In the genomic region with DNA sequence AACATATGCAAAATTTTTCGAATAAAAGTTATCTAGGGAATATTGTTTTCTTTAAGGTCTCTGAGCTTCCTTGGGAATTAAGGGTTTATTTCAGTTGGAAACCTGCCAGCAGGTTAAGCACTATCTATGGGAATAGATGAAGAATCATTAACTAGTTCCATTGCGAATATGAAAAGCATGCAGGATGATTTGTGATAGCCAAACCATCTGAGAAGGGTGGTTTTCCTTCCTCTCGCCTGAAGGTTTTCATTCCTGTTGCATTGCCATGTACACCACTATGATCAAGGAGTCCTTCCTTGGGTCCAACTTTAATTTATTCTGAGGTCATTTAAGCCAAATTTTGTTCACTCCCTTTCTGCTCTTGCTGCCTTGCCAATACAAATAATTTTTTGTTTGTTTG, we compare ENCODE assay signal across 18 cellular contexts.
A peak's percentile ranks its signal among the peaks of the same experiment; 100 is the strongest.
DNase-seq lines count a peak whose midpoint lies in the region; ATAC-seq, FAIRE-seq and TF ChIP-seq lines count a peak whose summit lies in the region.
"Had no signal": no experiment of that assay in that cellular context is flagged by ENCODE, and none has a peak within 500 bp of the region (broad histone marks: within the 10 kb centered on the region; RNA-seq: fewer than 3 reads in every experiment).

No MANE protein-coding gene starts in this region.

- H3K27me3 Mint-ChIP-seq in stimulated activated memory B cell treated with anti-CD40 and anti-IgM and Interleukin-4, amounts not matched to agents 10 μg/mL and 1 μg/mL and 100 μg/mL, for 72 hours = no peaks in the 10 kb centered on the region
- H3K27me3 Mint-ChIP-seq: CD4-positive, alpha-beta memory T cell had no signal

- no peak for TF ChIP-seq RAD21 in K562 (CRISPR knock-in tag; conservative IDR thresholded peaks at IDR 0.05 in 1 of 2, IDR thresholded peaks at IDR 0.05 in 1 of 2)

- no peak for DNase-seq in K562 (ENCODE audit: extremely low read depth in 1 of 4, low spot score in 3 of 4)
- peak; percentile 82 for DNase-seq in kidney glomerular epithelial cell (lab: John Stamatoyannopoulos, UW)
- DNase-seq in small intestine = peak; percentile 40
- no peak for DNase-seq in GDM1 (lab: John Stamatoyannopoulos, UW)
- no peak for DNase-seq in NCI-H187 (lab: John Stamatoyannopoulos, UW)
- DNase-seq: BE2C; CD4-positive, alpha-beta memory T cell; DMS153; DMS79 treated with DMSO at 0.1 percent for 48 hours; EL; GF-D8; HCEC 1CT had no signal

- H3K9me3 ChIP-seq in HEK293 (ENCODE audit: control insufficient read depth, insufficient read depth, low read depth, low read length) = no peaks in the 10 kb centered on the region
- H3K9me3 ChIP-seq in K562 (replicated peaks; ENCODE audit: control insufficient read depth, insufficient read depth, low read depth, low read length) = no peaks in the 10 kb centered on the region
- no peaks in the 10 kb centered on the region for H3K9me3 ChIP-seq in small intestine (ENCODE audit: control insufficient read depth, low read depth)
- H3K9me3 ChIP-seq: A549, BE2C had no signal

- POLR2A ChIA-PET in HEK293 (lab: Yijun Ruan, JAX) (no interaction called here), K562 (lab: Yijun Ruan, JAX) (interaction anchor here (0.6 to 1.8 kb wide), 6 partner anchors 10 to 1270 kb away, joined by 3 to 4 read pairs (median 4); no protein-coding TSS in a partner anchor)

- peaks cover 7% of the 10 kb centered on the region for H3K9me3 Mint-ChIP-seq in stimulated activated memory B cell treated with anti-CD40 and anti-IgM and Interleukin-4, amounts not matched to agents 10 μg/mL and 1 μg/mL and 100 μg/mL, for 72 hours

- no peaks in the 10 kb centered on the region for H3K36me3 Mint-ChIP-seq in stimulated activated memory B cell treated with anti-CD40 and anti-IgM and Interleukin-4, amounts not matched to agents 10 μg/mL and 1 μg/mL and 100 μg/mL, for 72 hours
- H3K36me3 Mint-ChIP-seq: CD4-positive, alpha-beta memory T cell had no signal

- peaks cover 8% of the 10 kb centered on the region for H3K4me1 ChIP-seq in HEK293 (ENCODE audit: control insufficient read depth, insufficient read depth, low read length)
- H3K4me1 ChIP-seq in K562 (replicated peaks in 1 of 2; ENCODE audit: control insufficient read depth in 2 of 2, insufficient read depth in 2 of 2, low read length in 2 of 2) = peaks cover 0 to 4% of the 10 kb centered on the region in 2 experiments; a peak in 1 of 5 replicates
- H3K4me1 ChIP-seq in small intestine (ENCODE audit: control insufficient read depth in 2 of 2, insufficient read depth in 1 of 2, low read depth in 1 of 2, low read length in 1 of 2) = no peaks in the 10 kb centered on the region
- H3K4me1 ChIP-seq: A549 had no signal

- H3K36me3 ChIP-seq in HEK293 (ENCODE audit: control insufficient read depth in 2 of 2, insufficient read depth in 1 of 2, low read length in 2 of 2) (no peaks in the 10 kb centered on the region), K562 (ENCODE audit: control insufficient read depth, insufficient read depth, low read length) (no peaks in the 10 kb centered on the region), small intestine (ENCODE audit: control insufficient read depth in 2 of 2, insufficient read depth in 2 of 2, low read length in 2 of 2) (no peaks in the 10 kb centered on the region)
- H3K36me3 ChIP-seq: BE2C had no signal

- H3K4me3 ChIP-seq in HEK293 (ENCODE audit: low read depth, low read length) (no peak overlapping the region), K562 (no peak overlapping the region), small intestine (ENCODE audit: low read depth in 1 of 2, low read length in 2 of 2) (no peak overlapping the region)
- H3K4me3 ChIP-seq: A549 had no signal

- H3K4me3 Mint-ChIP-seq in stimulated activated memory B cell treated with anti-CD40 and anti-IgM and Interleukin-4, amounts not matched to agents 10 μg/mL and 1 μg/mL and 100 μg/mL, for 72 hours = no peak overlapping the region
- H3K4me3 Mint-ChIP-seq: CD4-positive, alpha-beta memory T cell had no signal

- H3K79me2 ChIP-seq in K562 (ENCODE audit: control insufficient read depth, insufficient read depth, low read length) = no peaks in the 10 kb centered on the region

- no peak for TF ChIP-seq EP300 in K562 (IDR thresholded peaks at IDR 0.05; ENCODE audit: low read length)

- FAIRE-seq in K562 (lab: Jason Lieb, UNC) = no peak
- no peak for FAIRE-seq in small intestine (lab: Jason Lieb, UNC)
- FAIRE-seq: A549, D721Med had no signal

- H3K4me1 Mint-ChIP-seq in stimulated activated memory B cell treated with anti-CD40 and anti-IgM and Interleukin-4, amounts not matched to agents 10 μg/mL and 1 μg/mL and 100 μg/mL, for 72 hours = no peaks in the 10 kb centered on the region
- H3K4me1 Mint-ChIP-seq: CD4-positive, alpha-beta memory T cell had no signal

- no peaks in the 10 kb centered on the region; the same call in 1 of the 2 replicates for H4K20me1 ChIP-seq in K562 (replicated peaks; ENCODE audit: control insufficient read depth, insufficient read depth, low read length)

- H3K27ac ChIP-seq in HEK293 (ENCODE audit: extremely low read depth, low read depth, low read length) (no peak overlapping the region), K562 (ENCODE audit: extremely low read depth, low read depth, low read length) (no peak overlapping the region), small intestine (ENCODE audit: low read depth in 1 of 2, low read length in 1 of 2) (no peak overlapping the region)
- H3K27ac ChIP-seq: A549, C4-2B, HL-60 had no signal

- TF ChIP-seq POLR2A in K562 (conservative IDR thresholded peaks at IDR 0.05) = no peak

- H3K27ac Mint-ChIP-seq in stimulated activated memory B cell treated with anti-CD40 and anti-IgM and Interleukin-4, amounts not matched to agents 10 μg/mL and 1 μg/mL and 100 μg/mL, for 72 hours = no peak overlapping the region
- H3K27ac Mint-ChIP-seq: CD4-positive, alpha-beta memory T cell had no signal

- in situ Hi-C loops in K562 (cut with MboI) = no loop called here

- BruUV-seq in K562 (replicated peaks; lab: Mats Ljungman, UMichigan) = no TSS peak

- intact Hi-C loops in K562 (cut with micrococcal nuclease) = no loop called here

- no peak overlapping the region for H3K4me2 ChIP-seq in K562 (ENCODE audit: insufficient read depth, low read length)
- H3K4me2 ChIP-seq: A549 had no signal

- CTCF ChIA-PET in HEK293 (lab: Yijun Ruan, JAX) (no interaction called here), K562 (lab: Yijun Ruan, JAX; ENCODE audit: low intra/inter-chr PET ratio) (no interaction called here)

- no peaks in the 10 kb centered on the region for H3K9me1 ChIP-seq in K562 (ENCODE audit: control insufficient read depth, insufficient read depth, low read length)

- 0 out of 2 replicates have a peak overlapping the region, but pooled peaks have one; percentile 8 for H2AFZ ChIP-seq in K562 (ENCODE audit: low read depth, low read length)

- WGBS in K562 (ENCODE audit: insufficient coverage, low coverage, missing lambda C conversion rate) = 2% methylated on average over 3 of the region's 3 CpGs
- 14 to 61% (median 36%) methylated on average over 3 of the region's 3 CpGs for WGBS in small intestine, 3 donors

- no peak for ATAC-seq in K562
- no peak for ATAC-seq in stimulated activated memory B cell treated with anti-CD40 and anti-IgM and Interleukin-4, amounts not matched to agents 10 μg/mL and 1 μg/mL and 100 μg/mL, for 72 hours
- ATAC-seq: A549 had no signal

- H3K9ac ChIP-seq in K562 (ENCODE audit: insufficient read depth in 1 of 2, low read depth in 2 of 2, low read length in 2 of 2) = no peak overlapping the region

- no peak for TF ChIP-seq CTCF in HEK293 (tag by site-specific recombination; IDR thresholded peaks at IDR 0.05)
- no peak for TF ChIP-seq CTCF in K562 (IDR thresholded peaks at IDR 0.05 in 2 of 3, conservative IDR thresholded peaks at IDR 0.05 in 1 of 3; ENCODE audit: insufficient read depth in 2 of 3, low read depth in 1 of 3, low read length in 3 of 3)

- H3K27me3 ChIP-seq in K562 (ENCODE audit: control insufficient read depth in 2 of 2, insufficient read depth in 2 of 2, low read length in 2 of 2) (peaks cover 5 to 7% of the 10 kb centered on the region in 2 experiments; a peak in 2 of 5 replicates), small intestine (ENCODE audit: control insufficient read depth in 2 of 2, insufficient read depth in 2 of 2, low read length in 2 of 2) (peaks cover 0 to 2% of the 10 kb centered on the region in 2 donors)

TF ChIP-seq in HEK293, 187 proteins besides CTCF, POLR2A, EP300 and RAD21:
- no peak for TF ChIP-seq SCRT2 (tag by site-specific recombination; IDR thresholded peaks at IDR 0.05)
- TF ChIP-seq ZSCAN30 (tag by site-specific recombination; IDR thresholded peaks at IDR 0.05) = no peak
- 0 out of 2 replicates have a peak, but pooled peaks have one; percentile 14 for TF ChIP-seq WT1 (tag by site-specific recombination; IDR thresholded peaks at IDR 0.05)
- no peak for TF ChIP-seq ZNF133 (tag by site-specific recombination; IDR thresholded peaks at IDR 0.05)

TF ChIP-seq in K562, 482 proteins besides CTCF, POLR2A, EP300 and RAD21:
- TF ChIP-seq MEIS2 (IDR thresholded peaks at IDR 0.05; ENCODE audit: partially characterized antibody) = no peak
- 0 out of 2 replicates have a peak, but pooled peaks have one; percentile 30 for TF ChIP-seq NFIC (IDR thresholded peaks at IDR 0.05)

Comparison
In these comparisons a context has a peak if more than half of its experiments do, and no peak if none do; other contexts are left out.
1. DNase-seq: peak in kidney glomerular epithelial cell (single experiment) and small intestine (single experiment); none in K562 (0 of 4), GDM1 (single experiment) and NCI-H187 (0 of 2).